ENCODE assay signal across 9 cellular contexts in genomic region chr6:105402090-105402980, GRCh38. TPM values are rescaled to one million over a fixed set of nuclear protein-coding genes. Genes with fewer than 3 reads are reported as not detected.
DNase-seq lines count a peak whose midpoint lies in the region; ATAC-seq, FAIRE-seq and TF ChIP-seq lines count a peak whose summit lies in the region.
"Had no signal": no experiment of that assay in that cellular context is flagged by ENCODE, and none has a peak within 500 bp of the region (broad histone marks: within the 10 kb centered on the region; RNA-seq: fewer than 3 reads in every experiment).

No MANE protein-coding gene starts in this region.

- in situ Hi-C loops in mammary epithelial cell (cut with MboI; ENCODE audit: low sequenced_read_pairs in 2 of 2): loop anchor here in 1 of 2 donors (10.0 kb wide), 1 partner anchor 308 kb away; no protein-coding TSS in a partner anchor

- FAIRE-seq in kidney (lab: Jason Lieb, UNC) (no peak), RCC 7860 (lab: Jason Lieb, UNC) (no peak)
- FAIRE-seq: colon had no signal

- dilution Hi-C loops in mammary epithelial cell (cut with HindIII; ENCODE audit: low sequenced_read_pairs): loop anchor here (25.0 kb wide), 1 partner anchor 290 kb away; no protein-coding TSS in a partner anchor

- TSS peak; percentile 38 for BruUV-seq in mammary epithelial cell (replicated peaks; lab: Mats Ljungman, UMichigan)

- H3K4me1 ChIP-seq in RWPE2 (ENCODE audit: insufficient read depth, poor library complexity, severe bottlenecking) (peaks cover 23% of the 10 kb centered on the region), mammary epithelial cell (ENCODE audit: insufficient read depth, low read length) (peaks cover 35% of the 10 kb centered on the region), kidney (ENCODE audit: control insufficient read depth in 1 of 2, insufficient read depth in 1 of 2, low read depth in 1 of 2, low read length in 2 of 2) (peaks cover 8% of the 10 kb centered on the region in 2 donors)

- peak overlapping the region; percentile 88 for H2AFZ ChIP-seq in mammary epithelial cell (ENCODE audit: low read depth, low read length)

- H3K9ac ChIP-seq in mammary epithelial cell (ENCODE audit: insufficient read depth, low read length) (peak overlapping the region; percentile 75), kidney (ENCODE audit: low read length in 2 of 2) (peak overlapping the region; percentile 55 to 67)

- 18% methylated on average over 15 of the region's 54 CpGs for WGBS in mammary epithelial cell (ENCODE audit: low coverage, missing lambda C conversion rate)

- intact Hi-C loops in mammary epithelial cell (cut with micrococcal nuclease): loop anchor here (5.0 kb wide), 1 partner anchor 225 kb away; no protein-coding TSS in a partner anchor
- intact Hi-C loops in kidney (cut with DNase I): no loop called here

- H3K36me3 ChIP-seq in RWPE2 (ENCODE audit: low read depth) (peaks cover 9% of the 10 kb centered on the region), mammary epithelial cell (ENCODE audit: insufficient read depth, low read length) (no peaks in the 10 kb centered on the region), kidney (ENCODE audit: control insufficient read depth in 1 of 2, insufficient read depth in 2 of 2, low read length in 2 of 2) (no peaks in the 10 kb centered on the region)

- H3K79me2 ChIP-seq in mammary epithelial cell (ENCODE audit: insufficient read depth, low read length): peaks cover 56% of the 10 kb centered on the region

- no peaks in the 10 kb centered on the region for H3K27me3 ChIP-seq in RWPE2 (ENCODE audit: insufficient read depth, poor library complexity, severe bottlenecking)
- H3K27me3 ChIP-seq in mammary epithelial cell (ENCODE audit: insufficient read depth, low read length): no peaks in the 10 kb centered on the region

- no peaks in the 10 kb centered on the region for H3K9me3 ChIP-seq in RWPE2 (ENCODE audit: severe bottlenecking)
- no peaks in the 10 kb centered on the region for H3K9me3 ChIP-seq in mammary epithelial cell (replicated peaks; ENCODE audit: insufficient read depth, low read length)
- no peaks in the 10 kb centered on the region for H3K9me3 ChIP-seq in kidney (ENCODE audit: control insufficient read depth in 1 of 2, low read length in 2 of 2)

- DNase-seq in DMS 273 (lab: John Stamatoyannopoulos, UW; ENCODE audit: unreplicated experiment) (peak; percentile 67), RWPE2 (ENCODE audit: low spot score) (peak; percentile 64), mammary epithelial cell (peak; percentile 41), kidney (no peak), RCC 7860 (ENCODE audit: low spot score) (no peak)
- peak; percentile 29 for DNase-seq in stimulated activated CD4-positive, alpha-beta T cell treated with anti-CD3 and anti-CD28 coated beads, Interleukin-4, amount 100 ng/mL, for 24 hours

- TF ChIP-seq CTCF in RWPE2 (IDR thresholded peaks at IDR 0.05; ENCODE audit: poor library complexity, severe bottlenecking) (no peak), mammary epithelial cell (conservative IDR thresholded peaks at IDR 0.05 in 1 of 2, IDR thresholded peaks at IDR 0.05 in 1 of 2; ENCODE audit: extremely low read depth in 1 of 2, insufficient read depth in 1 of 2, low read depth in 1 of 2, low read length in 2 of 2) (no peak), kidney (IDR thresholded peaks at IDR 0.05; ENCODE audit: borderline replicate concordance, extremely low read depth, insufficient read depth) (no peak)

- H3K4me3 ChIP-seq in RWPE2 (ENCODE audit: severe bottlenecking) (peak overlapping the region; percentile 82), mammary epithelial cell (replicated peaks in 1 of 3; ENCODE audit: insufficient read depth in 1 of 3, low read depth in 2 of 3, low read length in 3 of 3) (peak overlapping the region; percentile 68 to 97 (median 79)), kidney (ENCODE audit: low read length in 2 of 2) (peak overlapping the region; percentile 79 to 84)

- CTCF ChIA-PET in mammary epithelial cell (lab: Charles Lee; ENCODE audit: low non-redundant PET): interaction anchor here (0.6 to 1.0 kb wide), 7 partner anchors 29 to 268 kb away, joined by 3 to 15 read pairs (median 4); a partner anchor contains a TSS

- H4K20me1 ChIP-seq in mammary epithelial cell (ENCODE audit: insufficient read depth, low read length): no peaks in the 10 kb centered on the region

- H3K27ac ChIP-seq in RWPE2 (ENCODE audit: poor library complexity, severe bottlenecking): peak overlapping the region; percentile 71
- H3K27ac ChIP-seq in mammary epithelial cell (ENCODE audit: insufficient read depth, low read depth, low read length): peak overlapping the region; percentile 69
- peak overlapping the region; percentile 4 to 57 for H3K27ac ChIP-seq in kidney (ENCODE audit: low read depth in 2 of 2, low read length in 2 of 2)

- peak; percentile 43 for ATAC-seq in GM19467 (IDR thresholded peaks at IDR 0.05; ENCODE audit: unreplicated experiment)
- peak; percentile 35 for ATAC-seq in HG03575 (IDR thresholded peaks at IDR 0.05; ENCODE audit: extremely low read depth, insufficient number of reproducible peaks, low FRiP score, unreplicated experiment)
- ATAC-seq in RWPE2 (ENCODE audit: low read depth): peak; percentile 30

- H3K4me2 ChIP-seq in mammary epithelial cell (ENCODE audit: insufficient read depth, low read depth, low read length): peak overlapping the region; percentile 94

RNA-seq across cellular contexts. Expression of gene PREP, which starts 0.5 kb away (rescaled TPM):
- total RNA-seq in mammary epithelial cell (100 to 1,000 TPM in 1 of 2 donors, 10 to 100 TPM in 1; 55.3 to 105 TPM), kidney (20.1 TPM)
- polyA plus RNA-seq in mammary epithelial cell (65.3 TPM), kidney (ENCODE audit: insufficient read depth, low read depth, low replicate concordance) (13.4 TPM)
- polyA minus RNA-seq in mammary epithelial cell: 108 TPM

Comparison
In these comparisons a context has a peak if more than half of its experiments do, and no peak if none do; other contexts are left out.
1. DNase-seq: peak in DMS 273 (single experiment), RWPE2 (single experiment), mammary epithelial cell (single experiment) and stimulated activated CD4-positive, alpha-beta T cell treated with anti-CD3 and anti-CD28 coated beads, Interleukin-4, amount 100 ng/mL, for 24 hours (single experiment); none in kidney (single experiment) and RCC 7860 (single experiment).
2. Peak in every context shown above with its lines, with median percentiles within 50 percentile points of each other: ATAC-seq, H3K27ac ChIP-seq and H3K4me3 ChIP-seq.